In the genomic region with DNA sequence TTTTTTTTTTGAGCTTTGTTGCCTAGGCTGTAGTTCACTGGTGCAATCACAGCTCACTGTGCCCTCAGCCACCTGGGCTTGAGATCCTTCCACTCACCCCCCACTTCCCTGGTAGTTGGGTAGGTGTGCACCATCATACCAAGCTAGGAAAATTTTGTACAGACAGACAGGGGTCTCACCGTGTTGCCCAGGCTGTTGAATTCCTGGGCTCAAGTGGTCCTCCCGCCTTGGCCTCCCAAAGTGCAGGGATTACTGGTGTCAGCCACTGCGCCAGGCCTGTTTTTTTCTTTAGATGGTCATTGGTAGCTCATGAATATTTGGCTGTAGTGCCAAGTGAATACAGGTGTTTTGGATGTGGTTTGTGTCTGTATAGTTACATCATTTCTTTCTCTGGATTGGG, we compare ENCODE assay signal across 10 cellular contexts. TPM values are rescaled to one million over a fixed set of nuclear protein-coding genes. Genes with fewer than 3 reads are reported as not detected.
A peak's percentile ranks its signal among the peaks of the same experiment; 100 is the strongest.
DNase-seq lines count a peak whose midpoint lies in the region; ATAC-seq and TF ChIP-seq lines count a peak whose summit lies in the region.
"Had no signal": no experiment of that assay in that cellular context is flagged by ENCODE, and none has a peak within 500 bp of the region (broad histone marks: within the 10 kb centered on the region; RNA-seq: fewer than 3 reads in every experiment).

No MANE protein-coding gene starts in this region.

- intact Hi-C loops in ascending aorta (cut with DNase I) = no loop called here

- no peaks in the 10 kb centered on the region for H3K27me3 ChIP-seq in ascending aorta
- H3K27me3 ChIP-seq: BLaER1 treated with 17β-estradiol and CSF1 and Interleukin-3, amounts not matched to agents 10 nM and 100 nM; body of pancreas had no signal

- no peak for ATAC-seq in stimulated activated naive CD8-positive, alpha-beta T cell treated with anti-CD3 and anti-CD28 coated beads, Interleukin-15, Interleukin-2, amounts not matched to agents 100 U/mL and 50 U/mL, for 24 hours
- no peak for ATAC-seq in natural killer cell treated with Interleukin-12 subunit alpha and Interleukin-12 subunit beta and Interleukin-15 and Interleukin-18, amount 100 ng/mL, for 72 hours
- no peak for ATAC-seq in GM19455 (IDR thresholded peaks at IDR 0.05; ENCODE audit: unreplicated experiment)
- ATAC-seq: body of pancreas had no signal

- no peak overlapping the region for H3K4me3 ChIP-seq in ascending aorta
- H3K4me3 ChIP-seq: BLaER1 treated with 17β-estradiol and CSF1 and Interleukin-3, amounts not matched to agents 10 nM and 100 nM; body of pancreas had no signal

- peak overlapping the region; percentile 13 to 48 for H3K27ac ChIP-seq in ascending aorta
- H3K27ac ChIP-seq: BLaER1 treated with 17β-estradiol and CSF1 and Interleukin-3, amounts not matched to agents 10 nM and 100 nM had no signal

- peak overlapping the region; percentile 58 for H3K27ac Mint-ChIP-seq in stimulated activated naive CD8-positive, alpha-beta T cell treated with anti-CD3 and anti-CD28 coated beads, Interleukin-15, Interleukin-2, amounts not matched to agents 100 ng/mL and 50 ng/mL, for 24 hours
- H3K27ac Mint-ChIP-seq in natural killer cell treated with Interleukin-12 subunit alpha and Interleukin-12 subunit beta and Interleukin-15 and Interleukin-18, amount 100 ng/mL, for 72 hours = peak overlapping the region; percentile 14 to 47

- H3K27me3 Mint-ChIP-seq in stimulated activated naive CD8-positive, alpha-beta T cell treated with anti-CD3 and anti-CD28 coated beads, Interleukin-15, Interleukin-2, amounts not matched to agents 100 ng/mL and 50 ng/mL, for 24 hours = no peaks in the 10 kb centered on the region
- no peaks in the 10 kb centered on the region for H3K27me3 Mint-ChIP-seq in natural killer cell treated with Interleukin-12 subunit alpha and Interleukin-12 subunit beta and Interleukin-15 and Interleukin-18, amount 100 ng/mL, for 72 hours

- peaks cover 2 to 33% of the 10 kb centered on the region in 2 donors for H3K36me3 ChIP-seq in ascending aorta

- no peak for DNase-seq in stimulated activated naive CD8-positive, alpha-beta T cell treated with anti-CD3 and anti-CD28 coated beads, Interleukin-15, Interleukin-2, amounts not matched to agents 100 U/mL and 50 U/mL, for 24 hours
- DNase-seq in ascending aorta (ENCODE audit: low spot score in 2 of 2) = peak in 1 of 2 donors; percentile 50
- DNase-seq in natural killer cell treated with Interleukin-12 subunit alpha and Interleukin-12 subunit beta and Interleukin-15 and Interleukin-18, amount 100 ng/mL, for 72 hours (ENCODE audit: low spot score) = no peak
- DNase-seq in COLO829 (ENCODE audit: low spot score) = no peak
- no peak for DNase-seq in HUDEP-2 (lab: John Stamatoyannopoulos, UW; ENCODE audit: unreplicated experiment in 76 of 76)
- DNase-seq in MV-4-11 (lab: John Stamatoyannopoulos, UW) = no peak
- DNase-seq: body of pancreas had no signal

- TF ChIP-seq CTCF in ascending aorta (IDR thresholded peaks at IDR 0.05) = no peak

- H3K4me3 Mint-ChIP-seq in stimulated activated naive CD8-positive, alpha-beta T cell treated with anti-CD3 and anti-CD28 coated beads, Interleukin-15, Interleukin-2, amounts not matched to agents 100 ng/mL and 50 ng/mL, for 24 hours = no peak overlapping the region
- no peak overlapping the region for H3K4me3 Mint-ChIP-seq in natural killer cell treated with Interleukin-12 subunit alpha and Interleukin-12 subunit beta and Interleukin-15 and Interleukin-18, amount 100 ng/mL, for 72 hours

- no peaks in the 10 kb centered on the region for H3K9me3 Mint-ChIP-seq in stimulated activated naive CD8-positive, alpha-beta T cell treated with anti-CD3 and anti-CD28 coated beads, Interleukin-15, Interleukin-2, amounts not matched to agents 100 ng/mL and 50 ng/mL, for 24 hours
- H3K9me3 Mint-ChIP-seq in natural killer cell treated with Interleukin-12 subunit alpha and Interleukin-12 subunit beta and Interleukin-15 and Interleukin-18, amount 100 ng/mL, for 72 hours = no peaks in the 10 kb centered on the region

- H3K4me1 ChIP-seq in ascending aorta = peaks cover 24 to 37% of the 10 kb centered on the region in 2 donors

- no peaks in the 10 kb centered on the region for H3K9me3 ChIP-seq in ascending aorta
- H3K9me3 ChIP-seq: BLaER1 treated with 17β-estradiol and CSF1 and Interleukin-3, amounts not matched to agents 10 nM and 100 nM; body of pancreas had no signal

- peaks cover 66% of the 10 kb centered on the region for H3K4me1 Mint-ChIP-seq in stimulated activated naive CD8-positive, alpha-beta T cell treated with anti-CD3 and anti-CD28 coated beads, Interleukin-15, Interleukin-2, amounts not matched to agents 100 ng/mL and 50 ng/mL, for 24 hours (ENCODE audit: low read depth)
- peaks cover 30 to 32% of the 10 kb centered on the region in 2 donors for H3K4me1 Mint-ChIP-seq in natural killer cell treated with Interleukin-12 subunit alpha and Interleukin-12 subunit beta and Interleukin-15 and Interleukin-18, amount 100 ng/mL, for 72 hours (ENCODE audit: low read depth in 2 of 2)

- peaks cover 88% of the 10 kb centered on the region for H3K36me3 Mint-ChIP-seq in stimulated activated naive CD8-positive, alpha-beta T cell treated with anti-CD3 and anti-CD28 coated beads, Interleukin-15, Interleukin-2, amounts not matched to agents 100 ng/mL and 50 ng/mL, for 24 hours (ENCODE audit: low read depth)
- peaks cover 42% of the 10 kb centered on the region for H3K36me3 Mint-ChIP-seq in natural killer cell treated with Interleukin-12 subunit alpha and Interleukin-12 subunit beta and Interleukin-15 and Interleukin-18, amount 100 ng/mL, for 72 hours

RNA-seq across cellular contexts. Expression of gene COMTD1, which starts 7.5 kb away (rescaled TPM):
- 85.5 TPM for total RNA-seq in ascending aorta
- 10 to 100 TPM; 22.3 to 58.9 TPM for total RNA-seq in natural killer cell treated with Interleukin-12 subunit alpha and Interleukin-12 subunit beta and Interleukin-15 and Interleukin-18, amount 100 ng/mL, for 72 hours

RNA-seq across cellular contexts. Expression of gene VDAC2, which starts 17.7 kb away (rescaled TPM):
- 14.4 TPM for total RNA-seq in ascending aorta
- 100 to 1,000 TPM; 160 to 187 TPM for total RNA-seq in natural killer cell treated with Interleukin-12 subunit alpha and Interleukin-12 subunit beta and Interleukin-15 and Interleukin-18, amount 100 ng/mL, for 72 hours

Comparison
In these comparisons a context has a peak if more than half of its experiments do, and no peak if none do; other contexts are left out.
1. RNA of gene VDAC2, which starts 17.7 kb away (total RNA-seq): 160 to 187 TPM in natural killer cell treated with Interleukin-12 subunit alpha and Interleukin-12 subunit beta and Interleukin-15 and Interleukin-18, amount 100 ng/mL, for 72 hours; 14.4 TPM in ascending aorta (single experiment); every median in the first group is over 10 times any median in the second.